Comparison of ENCODE assay signal across 8 cellular contexts in the genomic region with DNA sequence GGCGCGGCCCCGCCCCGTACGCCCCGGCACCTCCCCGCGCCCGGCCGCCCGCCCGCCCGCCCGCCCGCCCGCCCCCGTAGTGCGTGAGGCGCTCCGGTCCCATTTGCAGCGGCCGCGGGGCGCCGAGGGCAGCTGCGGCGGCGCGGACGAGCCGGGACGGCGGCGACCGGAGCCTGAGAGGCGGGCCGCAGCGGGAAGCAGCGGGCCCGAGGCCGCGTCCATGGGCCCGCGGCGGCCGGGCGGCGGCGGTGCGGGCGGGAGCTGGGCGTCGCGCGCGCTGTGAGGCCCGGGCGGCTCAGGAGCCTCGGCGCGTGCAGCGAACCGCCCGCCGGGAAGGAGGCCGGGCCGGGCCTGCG. TPM values are rescaled to one million over a fixed set of nuclear protein-coding genes. Genes with fewer than 3 reads are reported as not detected.
DNase-seq lines count a peak whose midpoint lies in the region; ATAC-seq and TF ChIP-seq lines count a peak whose summit lies in the region.

A gene with protein sequence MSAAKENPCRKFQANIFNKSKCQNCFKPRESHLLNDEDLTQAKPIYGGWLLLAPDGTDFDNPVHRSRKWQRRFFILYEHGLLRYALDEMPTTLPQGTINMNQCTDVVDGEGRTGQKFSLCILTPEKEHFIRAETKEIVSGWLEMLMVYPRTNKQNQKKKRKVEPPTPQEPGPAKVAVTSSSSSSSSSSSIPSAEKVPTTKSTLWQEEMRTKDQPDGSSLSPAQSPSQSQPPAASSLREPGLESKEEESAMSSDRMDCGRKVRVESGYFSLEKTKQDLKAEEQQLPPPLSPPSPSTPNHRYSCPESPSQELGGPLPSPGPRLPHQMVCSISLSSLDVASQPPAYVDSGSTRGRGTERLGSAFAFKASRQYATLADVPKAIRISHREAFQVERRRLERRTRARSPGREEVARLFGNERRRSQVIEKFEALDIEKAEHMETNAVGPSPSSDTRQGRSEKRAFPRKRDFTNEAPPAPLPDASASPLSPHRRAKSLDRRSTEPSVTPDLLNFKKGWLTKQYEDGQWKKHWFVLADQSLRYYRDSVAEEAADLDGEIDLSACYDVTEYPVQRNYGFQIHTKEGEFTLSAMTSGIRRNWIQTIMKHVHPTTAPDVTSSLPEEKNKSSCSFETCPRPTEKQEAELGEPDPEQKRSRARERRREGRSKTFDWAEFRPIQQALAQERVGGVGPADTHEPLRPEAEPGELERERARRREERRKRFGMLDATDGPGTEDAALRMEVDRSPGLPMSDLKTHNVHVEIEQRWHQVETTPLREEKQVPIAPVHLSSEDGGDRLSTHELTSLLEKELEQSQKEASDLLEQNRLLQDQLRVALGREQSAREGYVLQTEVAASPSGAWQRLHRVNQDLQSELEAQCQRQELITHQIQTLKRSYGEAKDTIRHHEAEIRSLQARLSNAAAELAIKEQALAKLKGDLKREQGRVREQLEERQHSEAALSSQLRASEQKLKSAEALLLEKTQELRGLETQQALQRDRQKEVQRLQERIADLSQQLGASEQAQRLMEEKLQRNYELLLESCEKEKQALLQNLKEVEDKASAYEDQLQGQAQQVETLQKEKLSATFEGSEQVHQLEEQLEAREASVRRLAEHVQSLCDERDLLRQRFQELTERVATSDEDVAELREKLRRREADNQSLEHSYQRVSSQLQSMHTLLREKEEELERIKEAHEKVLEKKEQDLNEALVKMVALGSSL (N-terminal part only) (plus strand): TSS at position 77 of the 356 bp plus-strand sequence. CDS start 392 bp downstream, outside the sequence.

- peaks cover 20 to 68% (median 39%) of the 10 kb centered on the region in 3 donors for H3K4me1 ChIP-seq in esophagus squamous epithelium
- H3K4me1 ChIP-seq in neutrophil (ENCODE audit: control insufficient read depth in 1 of 2, insufficient read depth in 1 of 2, low read depth in 1 of 2, low read length in 1 of 2): peaks cover 34% of the 10 kb centered on the region in 2 experiments

- peak within 1 kb of the TSS; percentile 85 to 93 (median 93) for H3K27ac ChIP-seq in esophagus squamous epithelium
- H3K27ac ChIP-seq in neutrophil: no peak within 1 kb of the TSS

- TF ChIP-seq CTCF in esophagus squamous epithelium (IDR thresholded peaks at IDR 0.05): no peak
- TF ChIP-seq CTCF in neutrophil (IDR thresholded peaks at IDR 0.05): no peak

- H3K4me3 ChIP-seq in esophagus squamous epithelium: peak within 1 kb of the TSS; percentile 52 to 89 (median 76)
- peak within 1 kb of the TSS; percentile 68 to 89 for H3K4me3 ChIP-seq in neutrophil (ENCODE audit: low read depth in 1 of 2, low read length in 1 of 2)

- H3K9me3 ChIP-seq in esophagus squamous epithelium (no peaks in the 10 kb centered on the region), neutrophil (no peaks in the 10 kb centered on the region)

- H3K27me3 ChIP-seq in esophagus squamous epithelium (no peaks in the 10 kb centered on the region), neutrophil (peaks cover 29% of the 10 kb centered on the region)

- no peak for DNase-seq in RPMI7951 (ENCODE audit: low read depth)
- no peak for DNase-seq in esophagus squamous epithelium (lab: John Stamatoyannopoulos, UW)
- DNase-seq in SW 1271 (lab: John Stamatoyannopoulos, UW): no peak
- no peak for DNase-seq in SHP77 treated with DMSO at 0.1 percent for 48 hours (lab: John Stamatoyannopoulos, UW)
- DNase-seq in germinal center (ENCODE audit: low spot score): no peak

- ATAC-seq in GM19025 (IDR thresholded peaks at IDR 0.05; ENCODE audit: low read depth, unreplicated experiment) (peak; percentile 13), HG03457 (IDR thresholded peaks at IDR 0.05; ENCODE audit: unreplicated experiment) (no peak)

- intact Hi-C loops in esophagus squamous epithelium (cut with DNase I): no loop called here

- WGBS in esophagus squamous epithelium, 2 donors: no CpG with 5 or more reads among the region's 68 CpGs

- no peak for TF ChIP-seq POLR2A in esophagus squamous epithelium (IDR thresholded peaks at IDR 0.05)

- H3K36me3 ChIP-seq in esophagus squamous epithelium (no peaks in the 10 kb centered on the region), neutrophil (no peaks in the 10 kb centered on the region)

RNA-seq across cellular contexts. Expression of the gene that starts here (rescaled TPM):
- 77.1 and 86.3 TPM in 2 replicates for total RNA-seq in RPMI7951 (2014; rRNA removed; shearing (Covaris generic))
- 100 to 1,000 TPM in 3 of 4 donors, 10 to 100 TPM in 1; 65.7 to 168 (median 147) TPM for total RNA-seq in esophagus squamous epithelium
